10 cellular contexts compared by ENCODE assay signal in genomic region chr4:15197005-15197404, GRCh38.
DNase-seq lines count a peak whose midpoint lies in the region; ATAC-seq, FAIRE-seq and TF ChIP-seq lines count a peak whose summit lies in the region.
"Had no signal": no experiment of that assay in that cellular context is flagged by ENCODE, and none has a peak within 500 bp of the region (broad histone marks: within the 10 kb centered on the region; RNA-seq: fewer than 3 reads in every experiment).

No MANE protein-coding gene starts in this region.

- no peaks in the 10 kb centered on the region for H3K27me3 ChIP-seq in keratinocyte (ENCODE audit: control insufficient read depth, extremely low read depth, insufficient read depth, low read length)

- no peaks in the 10 kb centered on the region for H3K9me3 ChIP-seq in keratinocyte (ENCODE audit: control insufficient read depth, low read depth, low read length)

- H4K20me1 ChIP-seq in keratinocyte (ENCODE audit: control insufficient read depth, extremely low read depth, insufficient read depth, low read length): no peaks in the 10 kb centered on the region

- H3K4me2 ChIP-seq in keratinocyte (ENCODE audit: control insufficient read depth, extremely low read depth, insufficient read depth, low read depth, low read length): no peak overlapping the region

- FAIRE-seq in keratinocyte (lab: Jason Lieb, UNC): no peak

- no peak overlapping the region for H3K27ac ChIP-seq in keratinocyte (ENCODE audit: control insufficient read depth, insufficient read depth, low read length)

- no peak overlapping the region for H3K4me3 ChIP-seq in LNCaP clone FGC (ENCODE audit: low read depth, low read length)
- no peak overlapping the region for H3K4me3 ChIP-seq in keratinocyte (ENCODE audit: control insufficient read depth in 2 of 3, extremely low read depth in 1 of 3, insufficient read depth in 2 of 3, low read depth in 1 of 3, low read length in 3 of 3)

- TF ChIP-seq CTCF in AG09319 (IDR thresholded peaks at IDR 0.05; ENCODE audit: low read depth, low read length) (peak; percentile 34), LNCaP clone FGC (IDR thresholded peaks at IDR 0.05; ENCODE audit: control insufficient read depth, extremely low read depth, insufficient read depth) (peak; percentile 26), keratinocyte (optimal IDR thresholded peaks at IDR 0.05 in 1 of 3, IDR thresholded peaks at IDR 0.05 in 1 of 3, conservative IDR thresholded peaks at IDR 0.05 in 1 of 3; ENCODE audit: extremely low read depth in 1 of 3, insufficient read depth in 2 of 3, low read length in 3 of 3) (peak in 2 of 3 experiments; percentile 35 to 53)

- no peak overlapping the region for H2AFZ ChIP-seq in keratinocyte (ENCODE audit: control insufficient read depth, low read length)

- no peaks in the 10 kb centered on the region for H3K36me3 ChIP-seq in keratinocyte (ENCODE audit: control insufficient read depth in 2 of 2, extremely low read depth in 1 of 2, insufficient read depth in 2 of 2, low read length in 2 of 2)

- no peaks in the 10 kb centered on the region for H3K4me1 ChIP-seq in keratinocyte (ENCODE audit: control insufficient read depth, extremely low read depth, insufficient read depth, low read length)

- H3K9ac ChIP-seq in keratinocyte (ENCODE audit: control insufficient read depth, extremely low read depth, insufficient read depth, low read length): no peak overlapping the region

- DNase-seq in AG09319 (ENCODE audit: extremely low read depth, low read depth) (no peak), LNCaP clone FGC (ENCODE audit: low read depth) (no peak), brain pericyte (ENCODE audit: low read depth, low spot score) (peak; percentile 65), keratinocyte (ENCODE audit: low read depth, low spot score) (no peak)
- no peak for DNase-seq in activated CD4-positive, alpha-beta T cell treated with anti-CD3 and anti-CD28 coated beads for 1 hour
- DNase-seq: Calu3, NCI-H2171 had no signal

- dilution Hi-C loops in keratinocyte (cut with MboI; ENCODE audit: extremely low pct_ligation_motif_present, low sequenced_read_pairs): no loop called here

- no peak for ATAC-seq in HG03565 (IDR thresholded peaks at IDR 0.05; ENCODE audit: unreplicated experiment)
- ATAC-seq in HG03457 (IDR thresholded peaks at IDR 0.05; ENCODE audit: unreplicated experiment): no peak
- ATAC-seq in GM21528 (IDR thresholded peaks at IDR 0.05; ENCODE audit: low FRiP score, unreplicated experiment): no peak

- H3K9me1 ChIP-seq in keratinocyte (ENCODE audit: control insufficient read depth, extremely low read depth, insufficient read depth, low read length): no peaks in the 10 kb centered on the region

- no peaks in the 10 kb centered on the region for H3K79me2 ChIP-seq in keratinocyte (ENCODE audit: control insufficient read depth, insufficient read depth, low read length)
